9 cellular contexts compared by ENCODE assay signal in genomic region chr2:36355890-36356198, GRCh38. TPM values are rescaled to one million over a fixed set of nuclear protein-coding genes. Genes with fewer than 3 reads are reported as not detected.
A peak's percentile ranks its signal among the peaks of the same experiment; 100 is the strongest.
DNase-seq lines count a peak whose midpoint lies in the region; ATAC-seq and TF ChIP-seq lines count a peak whose summit lies in the region.
"Had no signal": no experiment of that assay in that cellular context is flagged by ENCODE, and none has a peak within 500 bp of the region (broad histone marks: within the 10 kb centered on the region; RNA-seq: fewer than 3 reads in every experiment).

No MANE protein-coding gene starts in this region.

- ATAC-seq in upper lobe of right lung (no peak), GM19351 (IDR thresholded peaks at IDR 0.05; ENCODE audit: unreplicated experiment) (no peak)

- peaks cover 35% of the 10 kb centered on the region for H3K4me1 ChIP-seq in mesodermal cell (ENCODE audit: control insufficient read depth, insufficient read depth, low read length, poor library complexity, severe bottlenecking)
- H3K4me1 ChIP-seq in upper lobe of right lung = peaks cover 48% of the 10 kb centered on the region

- peaks cover 63% of the 10 kb centered on the region for H3K27me3 Mint-ChIP-seq in activated naive CD4-positive, alpha-beta T cell treated with anti-CD3 and anti-CD28 coated beads, Interleukin-2, amount 10 ng/mL, durations not matched to agents 7 days and 5 days
- H3K27me3 Mint-ChIP-seq in activated T-helper 2 cell treated with anti-CD3 and anti-CD28 coated beads, Interferon-gamma antibody, Interleukin-2, Interleukin-4, amounts not matched to agents 10 μg/mL and 5 μg/mL and 100 μg/mL, durations not matched to agents 14 hours and 24 hours and 36 hours (ENCODE audit: low read depth) = peaks cover 62% of the 10 kb centered on the region

- peak overlapping the region; percentile 93 for H3K4me3 ChIP-seq in mesodermal cell (ENCODE audit: extremely low read depth, insufficient read depth, low read length, poor library complexity, severe bottlenecking)
- H3K4me3 ChIP-seq in upper lobe of right lung = peak overlapping the region; percentile 87

- peaks cover 18% of the 10 kb centered on the region for H3K36me3 ChIP-seq in mesodermal cell (ENCODE audit: control insufficient read depth, insufficient read depth, low read length)
- H3K36me3 ChIP-seq in upper lobe of right lung = no peaks in the 10 kb centered on the region

- peaks cover 24% of the 10 kb centered on the region for H3K4me1 Mint-ChIP-seq in activated naive CD4-positive, alpha-beta T cell treated with anti-CD3 and anti-CD28 coated beads, Interleukin-2, amount 10 ng/mL, durations not matched to agents 7 days and 5 days
- H3K4me1 Mint-ChIP-seq in activated T-helper 2 cell treated with anti-CD3 and anti-CD28 coated beads, Interferon-gamma antibody, Interleukin-2, Interleukin-4, amounts not matched to agents 10 μg/mL and 5 μg/mL and 100 μg/mL, durations not matched to agents 14 hours and 24 hours and 36 hours (ENCODE audit: low read depth) = peaks cover 25% of the 10 kb centered on the region

- H3K9me3 ChIP-seq in mesodermal cell (ENCODE audit: control insufficient read depth, low read length) (no peaks in the 10 kb centered on the region), upper lobe of right lung (no peaks in the 10 kb centered on the region)

- H3K4me3 Mint-ChIP-seq in activated naive CD4-positive, alpha-beta T cell treated with anti-CD3 and anti-CD28 coated beads, Interleukin-2, amount 10 ng/mL, durations not matched to agents 7 days and 5 days = peak overlapping the region; percentile 53
- no peak overlapping the region for H3K4me3 Mint-ChIP-seq in activated T-helper 2 cell treated with anti-CD3 and anti-CD28 coated beads, Interferon-gamma antibody, Interleukin-2, Interleukin-4, amounts not matched to agents 10 μg/mL and 5 μg/mL and 100 μg/mL, durations not matched to agents 14 hours and 24 hours and 36 hours (ENCODE audit: low read depth)

- no peaks in the 10 kb centered on the region for H3K9me3 Mint-ChIP-seq in activated naive CD4-positive, alpha-beta T cell treated with anti-CD3 and anti-CD28 coated beads, Interleukin-2, amount 10 ng/mL, durations not matched to agents 7 days and 5 days
- no peaks in the 10 kb centered on the region for H3K9me3 Mint-ChIP-seq in activated T-helper 2 cell treated with anti-CD3 and anti-CD28 coated beads, Interferon-gamma antibody, Interleukin-2, Interleukin-4, amounts not matched to agents 10 μg/mL and 5 μg/mL and 100 μg/mL, durations not matched to agents 14 hours and 24 hours and 36 hours

- 0% methylated on average over 3 to 6 of the region's 37 CpGs for WGBS in mesodermal cell (ENCODE audit: insufficient coverage in 2 of 2), 2 experiments

- H3K27ac Mint-ChIP-seq in activated naive CD4-positive, alpha-beta T cell treated with anti-CD3 and anti-CD28 coated beads, Interleukin-2, amount 10 ng/mL, durations not matched to agents 7 days and 5 days = no peak overlapping the region
- no peak overlapping the region for H3K27ac Mint-ChIP-seq in activated T-helper 2 cell treated with anti-CD3 and anti-CD28 coated beads, Interferon-gamma antibody, Interleukin-2, Interleukin-4, amounts not matched to agents 10 μg/mL and 5 μg/mL and 100 μg/mL, durations not matched to agents 14 hours and 24 hours and 36 hours

- DNase-seq in activated naive CD4-positive, alpha-beta T cell treated with anti-CD3 and anti-CD28 coated beads, Interleukin-2, amount 10 ng/mL, durations not matched to agents 7 days and 5 days = no peak
- DNase-seq in activated naive CD4-positive, alpha-beta T cell treated with anti-CD3 and anti-CD28 coated beads, Interleukin-2, amount 50 U/mL, for 16 hours = no peak
- no peak for DNase-seq in caudate nucleus (lab: John Stamatoyannopoulos, UW)
- no peak for DNase-seq in upper lobe of right lung
- DNase-seq in activated T-helper 2 cell treated with anti-CD3 and anti-CD28 coated beads, Interferon-gamma antibody, Interleukin-2, Interleukin-4, amounts not matched to agents 10 μg/mL and 5 μg/mL and 100 μg/mL, durations not matched to agents 14 hours and 24 hours and 36 hours (ENCODE audit: low spot score) = no peak
- no peak for DNase-seq in GM19240 (ENCODE audit: insufficient read length, low spot score)
- DNase-seq: SIG-M5 had no signal

- intact Hi-C loops in upper lobe of right lung (cut with DNase I) = loop anchor here (5.0 to 10.0 kb wide), 2 partner anchors 96 to 149 kb away; no protein-coding TSS in a partner anchor
- intact Hi-C loops in activated T-helper 2 cell treated with anti-CD3 and anti-CD28 coated beads, Interferon-gamma antibody, Interleukin-2, Interleukin-4, amounts not matched to agents 10 μg/mL and 5 μg/mL and 100 μg/mL, durations not matched to agents 14 hours and 24 hours and 36 hours (cut with micrococcal nuclease) = loop anchor here (2.0 to 5.0 kb wide), 7 partner anchors 45 to 241 kb away; no protein-coding TSS in a partner anchor

- H3K36me3 Mint-ChIP-seq in activated naive CD4-positive, alpha-beta T cell treated with anti-CD3 and anti-CD28 coated beads, Interleukin-2, amount 10 ng/mL, durations not matched to agents 7 days and 5 days = no peaks in the 10 kb centered on the region
- no peaks in the 10 kb centered on the region for H3K36me3 Mint-ChIP-seq in activated T-helper 2 cell treated with anti-CD3 and anti-CD28 coated beads, Interferon-gamma antibody, Interleukin-2, Interleukin-4, amounts not matched to agents 10 μg/mL and 5 μg/mL and 100 μg/mL, durations not matched to agents 14 hours and 24 hours and 36 hours (ENCODE audit: low read depth)

- CTCF ChIA-PET in activated naive CD4-positive, alpha-beta T cell treated with anti-CD3 and anti-CD28 coated beads, Interleukin-2, amount 10 ng/mL, durations not matched to agents 7 days and 5 days (lab: Charles Lee) = no interaction called here

- H3K27me3 ChIP-seq in upper lobe of right lung = no peaks in the 10 kb centered on the region

- H3K27ac ChIP-seq in caudate nucleus (ENCODE audit: low read depth, low read length) = peak overlapping the region; percentile 73
- peak overlapping the region; percentile 81 for H3K27ac ChIP-seq in mesodermal cell (ENCODE audit: low read depth, low read length, severe bottlenecking)
- peak overlapping the region; percentile 60 for H3K27ac ChIP-seq in upper lobe of right lung

- TF ChIP-seq CTCF in upper lobe of right lung (IDR thresholded peaks at IDR 0.05) = no peak

RNA-seq across cellular contexts. Expression of gene CRIM1, which starts 0.3 kb away (rescaled TPM):
- polyA plus RNA-seq in mesodermal cell (2013, experiment 1 of 2) = 45.4 TPM
- 32.6 TPM for polyA plus RNA-seq in mesodermal cell (2013, experiment 2 of 2)
- total RNA-seq in upper lobe of right lung = 158 TPM
- total RNA-seq in activated T-helper 2 cell treated with anti-CD3 and anti-CD28 coated beads, Interferon-gamma antibody, Interleukin-2, Interleukin-4, amounts not matched to agents 10 μg/mL and 5 μg/mL and 100 μg/mL, durations not matched to agents 14 hours and 24 hours and 36 hours = 12.4 and 12.8 TPM in 2 replicates

Comparison
In these comparisons a context has a peak if more than half of its experiments do, and no peak if none do; other contexts are left out.
1. RNA of gene CRIM1, which starts 0.3 kb away (total RNA-seq): 158 TPM in upper lobe of right lung (single experiment); 12.4 to 12.8 TPM in activated T-helper 2 cell treated with anti-CD3 and anti-CD28 coated beads, Interferon-gamma antibody, Interleukin-2, Interleukin-4, amounts not matched to agents 10 μg/mL and 5 μg/mL and 100 μg/mL, durations not matched to agents 14 hours and 24 hours and 36 hours; every median in the first group is over 10 times any median in the second.
2. Peak in every context shown above with its lines, with median percentiles within 50 percentile points of each other: H3K27ac ChIP-seq.